Comparison of ENCODE assay signal across 24 cellular contexts in genomic region chr7:23709081-23709746, GRCh38. TPM values are rescaled to one million over a fixed set of nuclear protein-coding genes. Genes with fewer than 3 reads are reported as not detected.
DNase-seq lines count a peak whose midpoint lies in the region; ATAC-seq and TF ChIP-seq lines count a peak whose summit lies in the region.
"Had no signal": no experiment of that assay in that cellular context is flagged by ENCODE, and none has a peak within 500 bp of the region (broad histone marks: within the 10 kb centered on the region; RNA-seq: fewer than 3 reads in every experiment).

No MANE protein-coding gene starts in this region.

- no peak overlapping the region for H3K4me3 ChIP-seq in mammary epithelial cell (replicated peaks in 1 of 3; ENCODE audit: insufficient read depth in 1 of 3, low read depth in 2 of 3, low read length in 3 of 3)
- H3K4me3 ChIP-seq in breast epithelium = no peak overlapping the region
- H3K4me3 ChIP-seq in colonic mucosa = no peak overlapping the region
- H3K4me3 ChIP-seq in right lobe of liver = no peak overlapping the region

- H4K20me1 ChIP-seq in mammary epithelial cell (ENCODE audit: insufficient read depth, low read length) = no peaks in the 10 kb centered on the region

- H3K9me3 ChIP-seq in mammary epithelial cell (replicated peaks; ENCODE audit: insufficient read depth, low read length) (peaks cover 7% of the 10 kb centered on the region), breast epithelium (peaks cover 0 to 13% of the 10 kb centered on the region in 2 donors), colonic mucosa (no peaks in the 10 kb centered on the region), right lobe of liver (peaks cover 0 to 6% (median 0%) of the 10 kb centered on the region in 4 donors)

- BruUV-seq in mammary epithelial cell (replicated peaks; lab: Mats Ljungman, UMichigan) = no TSS peak

- 86% methylated on average over 7 of the region's 7 CpGs for WGBS in mammary epithelial cell (ENCODE audit: low coverage, missing lambda C conversion rate)
- 48% methylated on average over 7 of the region's 7 CpGs for WGBS in right lobe of liver (ENCODE audit: insufficient coverage, low coverage, low lambda C conversion rate, missing lambda C conversion rate)

- ATAC-seq in right lobe of liver (peak; percentile 40 to 80 (median 65)), GM18505 (IDR thresholded peaks at IDR 0.05; ENCODE audit: unreplicated experiment) (no peak)

- no peaks in the 10 kb centered on the region for H3K79me2 ChIP-seq in mammary epithelial cell (ENCODE audit: insufficient read depth, low read length)

- intact Hi-C loops in mammary epithelial cell (cut with micrococcal nuclease) = no loop called here
- intact Hi-C loops in breast epithelium (cut with DNase I; ENCODE audit: low total_unique reads) = no loop called here
- intact Hi-C loops in colonic mucosa (cut with DNase I) = no loop called here
- intact Hi-C loops in right lobe of liver (cut with DNase I) = loop anchor here (10.0 kb wide), 1 partner anchor 134 kb away; no protein-coding TSS in a partner anchor

- H3K36me3 ChIP-seq in mammary epithelial cell (ENCODE audit: insufficient read depth, low read length) (no peaks in the 10 kb centered on the region), breast epithelium (no peaks in the 10 kb centered on the region), colonic mucosa (no peaks in the 10 kb centered on the region), right lobe of liver (no peaks in the 10 kb centered on the region)

- CTCF ChIA-PET in mammary epithelial cell (lab: Charles Lee; ENCODE audit: low non-redundant PET) = no interaction called here

- no peak overlapping the region for H3K4me2 ChIP-seq in mammary epithelial cell (ENCODE audit: insufficient read depth, low read depth, low read length)
- H3K4me2 ChIP-seq: SK-N-SH had no signal

- no peaks in the 10 kb centered on the region for H3K27me3 ChIP-seq in mammary epithelial cell (ENCODE audit: insufficient read depth, low read length)
- no peaks in the 10 kb centered on the region for H3K27me3 ChIP-seq in breast epithelium
- no peaks in the 10 kb centered on the region for H3K27me3 ChIP-seq in colonic mucosa
- no peaks in the 10 kb centered on the region for H3K27me3 ChIP-seq in right lobe of liver

- TF ChIP-seq CTCF in mammary epithelial cell (conservative IDR thresholded peaks at IDR 0.05 in 1 of 2, IDR thresholded peaks at IDR 0.05 in 1 of 2; ENCODE audit: extremely low read depth in 1 of 2, insufficient read depth in 1 of 2, low read depth in 1 of 2, low read length in 2 of 2) (no peak), breast epithelium (IDR thresholded peaks at IDR 0.05) (no peak), colonic mucosa (IDR thresholded peaks at IDR 0.05) (no peak), right lobe of liver (IDR thresholded peaks at IDR 0.05) (no peak)

- H2AFZ ChIP-seq in mammary epithelial cell (ENCODE audit: low read depth, low read length) = no peak overlapping the region

- no peak for TF ChIP-seq POLR2A in breast epithelium (IDR thresholded peaks at IDR 0.05)
- TF ChIP-seq POLR2A in right lobe of liver (IDR thresholded peaks at IDR 0.05) = no peak
- TF ChIP-seq POLR2A in GM18505 (IDR thresholded peaks at IDR 0.05; ENCODE audit: borderline replicate concordance, extremely low read depth, insufficient read depth, insufficient read length) = no peak

- H3K9ac ChIP-seq in mammary epithelial cell (ENCODE audit: insufficient read depth, low read length) (no peak overlapping the region), colonic mucosa (ENCODE audit: low read depth in 2 of 2, low read length in 2 of 2) (no peak overlapping the region)
- H3K9ac ChIP-seq: SK-N-SH had no signal

- in situ Hi-C loops in mammary epithelial cell (cut with MboI; ENCODE audit: low sequenced_read_pairs in 2 of 2) = loop anchor here (5.0 to 25.0 kb wide), 4 partner anchors 134 to 447 kb away; partner anchors contain the start of gene MALSU1 (in 1 of the 2)

- dilution Hi-C loops in mammary epithelial cell (cut with HindIII; ENCODE audit: low sequenced_read_pairs) = no loop called here

- H3K27ac ChIP-seq in mammary epithelial cell (ENCODE audit: insufficient read depth, low read depth, low read length) (no peak overlapping the region), breast epithelium (no peak overlapping the region), colonic mucosa (peak overlapping the region; percentile 31), right lobe of liver (no peak overlapping the region)

- H3K4me1 ChIP-seq in mammary epithelial cell (ENCODE audit: insufficient read depth, low read length) (peaks cover 20% of the 10 kb centered on the region), breast epithelium (no peaks in the 10 kb centered on the region), colonic mucosa (no peaks in the 10 kb centered on the region), right lobe of liver (no peaks in the 10 kb centered on the region)

- peak; percentile 25 for DNase-seq in mammary epithelial cell
- no peak for DNase-seq in breast epithelium (ENCODE audit: low spot score in 2 of 2)
- DNase-seq in colonic mucosa = peak; percentile 31
- DNase-seq in right lobe of liver = no peak
- no peak for DNase-seq in anterior cingulate cortex (lab: John Stamatoyannopoulos, UW)
- DNase-seq in NCI-H1436 (lab: John Stamatoyannopoulos, UW) = no peak
- DNase-seq in glomerular visceral epithelial cell (ENCODE audit: extremely low spot score) = no peak
- DNase-seq: 8988T; CD4-positive, alpha-beta T cell; DMS53; IMR-90; Kasumi-1; MM.1S; NCI-H1092; NCI-H146; NCI-H2029 treated with DMSO at 0.1 percent for 48 hours; NCI-H2171; NCI-H446; NCI-H774; RPMI8226; SHP77 treated with DMSO at 0.1 percent for 48 hours; SK-N-SH had no signal

RNA-seq across cellular contexts. Expression of gene STK31, which starts 0.8 kb away (rescaled TPM):
- total RNA-seq in mammary epithelial cell (under 1 TPM in 1 of 2 donors, not detected in 1; under 0.01 TPM), breast epithelium (1 to 10 TPM in 2 of 3 donors, under 1 TPM in 1; 0.64 to 1.3 (median 1.2) TPM), colonic mucosa (under 1 TPM; 0.77 to 0.96 TPM), right lobe of liver (under 1 TPM in 5 of 6 experiments, not detected in 1; 0.13 to 0.62 (median 0.32) TPM)
- not detected for polyA plus RNA-seq in mammary epithelial cell
- polyA minus RNA-seq in mammary epithelial cell = not detected
- total RNA-seq: IMR-90 had no signal
- polyA plus RNA-seq: BJ, IMR-90 had no signal

RNA-seq across cellular contexts. Expression of gene FAM221A, which starts 29.2 kb away (rescaled TPM):
- total RNA-seq in mammary epithelial cell = 1 to 10 TPM in 1 of 2 donors, under 1 TPM in 1; 0.26 to 1.2 TPM
- polyA plus RNA-seq in mammary epithelial cell = 0.44 TPM
- not detected for polyA minus RNA-seq in mammary epithelial cell
- total RNA-seq in breast epithelium = 10 to 100 TPM; 12.2 to 18.1 (median 13.1) TPM
- 10 to 100 TPM; 11.1 to 18.5 TPM for total RNA-seq in colonic mucosa
- total RNA-seq in right lobe of liver = 1 to 10 TPM; 4.0 to 5.8 (median 4.8) TPM

Comparison
In these comparisons a context has a peak if more than half of its experiments do, and no peak if none do; other contexts are left out.
1. DNase-seq: peak in mammary epithelial cell (single experiment) and colonic mucosa (single experiment); none in breast epithelium (0 of 2), right lobe of liver (0 of 3), anterior cingulate cortex (0 of 58), NCI-H1436 (single experiment) and glomerular visceral epithelial cell (single experiment).
2. intact Hi-C loops: an anchor here in right lobe of liver (10.0 kb wide); none called in mammary epithelial cell, breast epithelium and colonic mucosa.